Comparison of ENCODE assay signal across 28 cellular contexts in genomic region chr14:101112351-101113107, GRCh38.
DNase-seq lines count a peak whose midpoint lies in the region; ATAC-seq, FAIRE-seq and TF ChIP-seq lines count a peak whose summit lies in the region.
"Had no signal": no experiment of that assay in that cellular context is flagged by ENCODE, and none has a peak within 500 bp of the region (broad histone marks: within the 10 kb centered on the region; RNA-seq: fewer than 3 reads in every experiment).

No MANE protein-coding gene starts in this region.

- H4K20me1 ChIP-seq in BLaER1 = no peaks in the 10 kb centered on the region
- no peaks in the 10 kb centered on the region for H4K20me1 ChIP-seq in BLaER1 treated with 17β-estradiol and CSF1 and Interleukin-3, amounts not matched to agents 10 nM and 100 nM

- intact Hi-C loops in kidney (cut with DNase I) = no loop called here
- intact Hi-C loops in sciatic nerve (cut with DNase I) = no loop called here
- intact Hi-C loops in mucosa of descending colon (cut with DNase I, micrococcal nuclease) = no loop called here

- H3K4me1 ChIP-seq in BLaER1 (peaks cover 49% of the 10 kb centered on the region), kidney (ENCODE audit: control insufficient read depth in 1 of 2, insufficient read depth in 1 of 2, low read depth in 1 of 2, low read length in 2 of 2) (no peaks in the 10 kb centered on the region), mucosa of descending colon (ENCODE audit: low read depth) (no peaks in the 10 kb centered on the region)
- H3K4me1 ChIP-seq in BLaER1 treated with 17β-estradiol and CSF1 and Interleukin-3, amounts not matched to agents 10 nM and 100 nM = peaks cover 10 to 66% (median 35%) of the 10 kb centered on the region in 10 experiments
- H3K4me1 ChIP-seq: adrenal gland, foreskin keratinocyte, heart right ventricle had no signal

- H3K27me3 ChIP-seq in BLaER1 = no peaks in the 10 kb centered on the region
- no peaks in the 10 kb centered on the region for H3K27me3 ChIP-seq in BLaER1 treated with 17β-estradiol and CSF1 and Interleukin-3, amounts not matched to agents 10 nM and 100 nM
- H3K27me3 ChIP-seq: adrenal gland, foreskin keratinocyte had no signal

- no peaks in the 10 kb centered on the region for H3K9me3 ChIP-seq in BLaER1
- H3K9me3 ChIP-seq in BLaER1 treated with 17β-estradiol and CSF1 and Interleukin-3, amounts not matched to agents 10 nM and 100 nM (replicated peaks in 1 of 11) = peaks cover 0 to 2% (median 0%) of the 10 kb centered on the region in 11 experiments; a peak in 2 of 22 replicates
- H3K9me3 ChIP-seq in kidney (ENCODE audit: control insufficient read depth in 1 of 2, low read length in 2 of 2) = peaks cover 0 to 2% of the 10 kb centered on the region in 2 donors
- no peaks in the 10 kb centered on the region for H3K9me3 ChIP-seq in mucosa of descending colon
- H3K9me3 ChIP-seq: adrenal gland had no signal

- ATAC-seq in sciatic nerve (no peak), mucosa of descending colon (no peak), GM18511 (IDR thresholded peaks at IDR 0.05; ENCODE audit: unreplicated experiment) (no peak)
- ATAC-seq: foreskin keratinocyte, GM12878, GM23338, heart right ventricle had no signal

- no peak for FAIRE-seq in kidney (lab: Jason Lieb, UNC)
- FAIRE-seq: D721Med, GM12878, urothelium cell line had no signal

- H3K27ac ChIP-seq in BLaER1 (peak overlapping the region; percentile 95), kidney (ENCODE audit: low read depth in 2 of 2, low read length in 2 of 2) (no peak overlapping the region)
- H3K27ac ChIP-seq in BLaER1 treated with 17β-estradiol and CSF1 and Interleukin-3, amounts not matched to agents 10 nM and 100 nM = peak overlapping the region in 8 of 11 experiments; percentile 73 to 90 (median 84); a peak in 16 of 22 replicates
- H3K27ac ChIP-seq: adrenal gland, foreskin keratinocyte, heart right ventricle, KMS-11, RWPE1 had no signal

- H3K9ac ChIP-seq in BLaER1 = peak overlapping the region; percentile 79
- peak overlapping the region in 8 of 11 experiments; percentile 45 to 75 (median 66); a peak in 13 of 22 replicates for H3K9ac ChIP-seq in BLaER1 treated with 17β-estradiol and CSF1 and Interleukin-3, amounts not matched to agents 10 nM and 100 nM
- H3K9ac ChIP-seq in kidney (ENCODE audit: low read length in 2 of 2) = no peak overlapping the region
- H3K9ac ChIP-seq: KMS-11 had no signal

- H3K36me3 ChIP-seq in BLaER1 (no peaks in the 10 kb centered on the region; the same call in 1 of the 2 replicates), kidney (ENCODE audit: control insufficient read depth in 1 of 2, insufficient read depth in 2 of 2, low read length in 2 of 2) (no peaks in the 10 kb centered on the region), mucosa of descending colon (ENCODE audit: low read depth) (no peaks in the 10 kb centered on the region)
- no peaks in the 10 kb centered on the region; a peak in 1 of 22 replicates for H3K36me3 ChIP-seq in BLaER1 treated with 17β-estradiol and CSF1 and Interleukin-3, amounts not matched to agents 10 nM and 100 nM
- H3K36me3 ChIP-seq: adrenal gland, heart right ventricle had no signal

- peak overlapping the region; percentile 82 for H3K4me2 ChIP-seq in BLaER1
- H3K4me2 ChIP-seq in BLaER1 treated with 17β-estradiol and CSF1 and Interleukin-3, amounts not matched to agents 10 nM and 100 nM = peak overlapping the region in 9 of 11 experiments; percentile 57 to 81 (median 71); a peak in 18 of 22 replicates
- H3K4me2 ChIP-seq: GM23338, KMS-11 had no signal

- no peak for TF ChIP-seq CTCF in kidney (IDR thresholded peaks at IDR 0.05; ENCODE audit: borderline replicate concordance, extremely low read depth, insufficient read depth)
- TF ChIP-seq CTCF in GM10266 (IDR thresholded peaks at IDR 0.05; ENCODE audit: control insufficient read depth, insufficient read depth, low read depth, missing control alignments) = no peak
- no peak for TF ChIP-seq CTCF in mucosa of descending colon (IDR thresholded peaks at IDR 0.05)

- H3K4me3 ChIP-seq in BLaER1 (no peak overlapping the region), kidney (ENCODE audit: low read length in 2 of 2) (no peak overlapping the region), mucosa of descending colon (no peak overlapping the region)
- no peak overlapping the region for H3K4me3 ChIP-seq in BLaER1 treated with 17β-estradiol and CSF1 and Interleukin-3, amounts not matched to agents 10 nM and 100 nM
- H3K4me3 ChIP-seq: adrenal gland, GM12878, GM23338, heart right ventricle had no signal

- peak; percentile 40 for DNase-seq in kidney
- DNase-seq in sciatic nerve (ENCODE audit: low spot score) = peak; percentile 40
- no peak for DNase-seq in GM10266 (ENCODE audit: extremely low spot score)
- no peak for DNase-seq in mucosa of descending colon
- DNase-seq: activated CD4-positive, alpha-beta T cell treated with anti-CD3 and anti-CD28 coated beads for 4 hours; activated naive CD4-positive, alpha-beta T cell treated with anti-CD3 and anti-CD28 coated beads for 36 hours; CD4-positive, CD25-positive, alpha-beta regulatory T cell; effector memory CD4-positive, alpha-beta T cell; foreskin keratinocyte; heart right ventricle; HFFc6; mesenchymal stem cell; naive B cell; NCI-H146; NCI-H2107; NCI-H446 treated with DMSO at 0.1 percent for 48 hours; nucleus accumbens; substantia nigra had no signal

Comparison
In these comparisons a context has a peak if more than half of its experiments do, and no peak if none do; other contexts are left out.
1. H3K27ac ChIP-seq: peak in BLaER1 (single experiment) and BLaER1 treated with 17β-estradiol and CSF1 and Interleukin-3, amounts not matched to agents 10 nM and 100 nM (8 of 11); none in kidney (0 of 2).
2. H3K9ac ChIP-seq: peak in BLaER1 (single experiment) and BLaER1 treated with 17β-estradiol and CSF1 and Interleukin-3, amounts not matched to agents 10 nM and 100 nM (8 of 11); none in kidney (0 of 2).
3. DNase-seq: peak in kidney (single experiment) and sciatic nerve (single experiment); none in GM10266 (single experiment) and mucosa of descending colon (0 of 3).